In the genomic region with DNA sequence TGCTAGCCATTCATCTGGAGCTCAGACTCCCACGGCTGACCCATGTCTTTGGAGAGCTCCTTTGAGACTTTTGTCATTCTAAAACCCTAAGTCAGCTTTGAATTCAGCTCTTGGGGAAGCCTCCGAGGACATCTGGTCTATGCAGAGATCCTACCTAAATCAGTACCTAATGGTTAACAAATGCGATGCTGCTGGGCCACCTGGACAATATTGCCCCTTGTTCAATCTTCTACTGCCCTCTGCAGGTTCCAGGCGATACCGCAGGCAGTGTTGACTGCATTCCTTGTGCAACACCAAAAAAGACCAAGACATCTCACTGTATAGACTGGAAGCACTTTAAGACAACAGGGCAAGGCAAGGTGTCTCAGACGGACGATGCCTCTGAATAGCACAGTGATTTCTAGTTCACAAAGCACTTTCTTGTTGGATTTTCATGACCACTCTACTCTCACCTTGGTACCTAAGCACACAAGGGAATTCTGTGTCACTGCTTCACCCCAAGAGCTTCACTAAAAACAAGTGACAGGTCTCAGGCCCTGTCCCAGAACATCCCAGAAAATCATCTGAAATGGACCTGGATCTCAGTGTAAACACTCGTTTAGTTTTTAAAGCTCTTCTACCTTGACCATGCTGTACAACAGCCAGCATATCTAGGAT, we compare ENCODE assay signal across 8 cellular contexts.
A peak's percentile ranks its signal among the peaks of the same experiment; 100 is the strongest.
DNase-seq lines count a peak whose midpoint lies in the region; ATAC-seq, FAIRE-seq and TF ChIP-seq lines count a peak whose summit lies in the region.

No MANE protein-coding gene starts in this region.

- TF ChIP-seq EP300 in HepG2 (IDR thresholded peaks at IDR 0.05; ENCODE audit: low read depth in 2 of 2, low read length in 2 of 2) (no peak), HepG2 (CRISPR knock-in tag; IDR thresholded peaks at IDR 0.05; ENCODE audit: borderline replicate concordance) (no peak)

- no peaks in the 10 kb centered on the region for H4K20me1 ChIP-seq in HepG2 (ENCODE audit: insufficient read depth, low read length)

- H2AFZ ChIP-seq in HepG2 (ENCODE audit: low read length): no peak overlapping the region

- no peaks in the 10 kb centered on the region for H3K79me2 ChIP-seq in HepG2 (ENCODE audit: insufficient read depth, low read length)

- no TSS peak for BruUV-seq in HepG2 (replicated peaks; lab: Mats Ljungman, UMichigan)

- H3K27me3 Mint-ChIP-seq in chondrocyte (ENCODE audit: low read depth): peaks cover 7% of the 10 kb centered on the region

- no peak overlapping the region for H3K4me3 Mint-ChIP-seq in chondrocyte (ENCODE audit: unreplicated experiment)

- TF ChIP-seq CTCF in chondrocyte (IDR thresholded peaks at IDR 0.05) (peak; percentile 98), HepG2 (CRISPR knock-in tag; IDR thresholded peaks at IDR 0.05) (peak; percentile 95)

- H3K36me3 Mint-ChIP-seq in chondrocyte (ENCODE audit: low read depth): no peaks in the 10 kb centered on the region

- peak; percentile 96 for ATAC-seq in GM18511 (IDR thresholded peaks at IDR 0.05; ENCODE audit: unreplicated experiment)
- peak; percentile 73 for ATAC-seq in HG03097 (IDR thresholded peaks at IDR 0.05; ENCODE audit: low FRiP score, unreplicated experiment)
- ATAC-seq in HepG2: peak; percentile 93

- no peak overlapping the region for H3K4me3 ChIP-seq in HepG2 (replicated peaks in 1 of 3; ENCODE audit: insufficient read depth in 1 of 3, low read depth in 2 of 3, low read length in 3 of 3)

- no peaks in the 10 kb centered on the region for H3K36me3 ChIP-seq in HepG2 (replicated peaks in 1 of 2; ENCODE audit: control insufficient read depth in 1 of 2, insufficient read depth in 2 of 2, low read length in 2 of 2)

- in situ Hi-C loops in ACHN (cut with HindIII; ENCODE audit: low pct_ligation_motif_present, low pct_unique_long_range_greater_than_20kb, low sequenced_read_pairs): loop anchor here (25.0 kb wide), 1 partner anchor 171 kb away; no protein-coding TSS in a partner anchor
- in situ Hi-C loops in HepG2 (cut with HindIII; ENCODE audit: extremely low pct_ligation_motif_present, low pct_unique_long_range_greater_than_20kb): loop anchor here (5.0 to 25.0 kb wide), 3 partner anchors 471 to 1121 kb away; no protein-coding TSS in a partner anchor

- H3K27ac ChIP-seq in HepG2 (ENCODE audit: extremely low read length, insufficient read depth, low read length): no peak overlapping the region

- H3K9me3 ChIP-seq in HepG2 (ENCODE audit: low read length): no peaks in the 10 kb centered on the region

- DNase-seq in ACHN (peak; percentile 80), NCI-H2227 (lab: John Stamatoyannopoulos, UW; ENCODE audit: unreplicated experiment) (peak; percentile 82), chondrocyte (ENCODE audit: low spot score) (no peak), HepG2 (ENCODE audit: low spot score) (peak; percentile 66)
- peak; percentile 62 to 70 for DNase-seq in activated CD4-positive, alpha-beta T cell treated with anti-CD3 and anti-CD28 coated beads for 24 hours (ENCODE audit: low read depth in 2 of 2)
- peak; percentile 24 to 69 (median 41) for DNase-seq in stimulated activated CD4-positive, alpha-beta T cell treated with anti-CD3 and anti-CD28 coated beads, TNF-alpha, amount 100 ng/mL, for 1 hour (ENCODE audit: low read depth in 3 of 3, low spot score in 1 of 3)

- H3K4me2 ChIP-seq in HepG2 (ENCODE audit: low read depth, low read length): no peak overlapping the region

- H3K4me1 ChIP-seq in HepG2 (ENCODE audit: insufficient read depth, low read length): no peaks in the 10 kb centered on the region

- no peak overlapping the region for H3K27ac Mint-ChIP-seq in chondrocyte (ENCODE audit: unreplicated experiment)

- no peak for TF ChIP-seq POLR2A in HepG2 (IDR thresholded peaks at IDR 0.05; ENCODE audit: insufficient read depth in 1 of 2, low read depth in 2 of 2, low read length in 2 of 2)

- 1% methylated on average over 8 of the region's 8 CpGs for WGBS in HepG2 (ENCODE audit: low lambda C conversion rate)

- H3K4me1 Mint-ChIP-seq in chondrocyte (ENCODE audit: low read depth): peaks cover 34% of the 10 kb centered on the region

- intact Hi-C loops in HepG2 (cut with micrococcal nuclease; ENCODE audit: unreplicated experiment): loop anchor here (1.0 to 2.0 kb wide), 4 partner anchors 100 to 471 kb away; no protein-coding TSS in a partner anchor

- peak; percentile 93 for FAIRE-seq in HepG2 (lab: Jason Lieb, UNC)

- TF ChIP-seq RAD21 in HepG2 (CRISPR knock-in tag; IDR thresholded peaks at IDR 0.05): peak; percentile 86

- CTCF ChIA-PET in HepG2 (lab: Yijun Ruan, JAX; ENCODE audit: low intra/inter-chr PET ratio, low total read pairs): interaction anchor here (0.7 to 3.9 kb wide), 4 partner anchors 472 to 624 kb away, joined by 3 to 45 read pairs (median 21); no protein-coding TSS in a partner anchor

- no peaks in the 10 kb centered on the region for H3K9me3 Mint-ChIP-seq in chondrocyte (ENCODE audit: low read depth)

- H3K27me3 ChIP-seq in HepG2 (ENCODE audit: control insufficient read depth in 1 of 2, insufficient read depth in 2 of 2, low read length in 2 of 2): peaks cover 1 to 8% of the 10 kb centered on the region in 2 experiments; a peak in 4 of 5 replicates

- POLR2A ChIA-PET in HepG2 (lab: Yijun Ruan, JAX): no interaction called here

- no peak overlapping the region for H3K9ac ChIP-seq in HepG2 (ENCODE audit: insufficient read depth, low read depth, low read length)

TF ChIP-seq in HepG2, 621 proteins besides CTCF, POLR2A, EP300 and RAD21 (continues in another document):
- TF ChIP-seq AGO1 (IDR thresholded peaks at IDR 0.05; ENCODE audit: low read depth, low read length, poor library complexity, severe bottlenecking) (no peak), ZFP36L2 (CRISPR knock-in tag; IDR thresholded peaks at IDR 0.05) (no peak), ZNF503 (CRISPR knock-in tag; IDR thresholded peaks at IDR 0.05) (no peak), TAF15 (IDR thresholded peaks at IDR 0.05; ENCODE audit: low read depth, low read length, poor library complexity, severe bottlenecking) (no peak), ARID4A (CRISPR knock-in tag; IDR thresholded peaks at IDR 0.05; ENCODE audit: borderline replicate concordance) (no peak)
- TF ChIP-seq, protein P1, sequence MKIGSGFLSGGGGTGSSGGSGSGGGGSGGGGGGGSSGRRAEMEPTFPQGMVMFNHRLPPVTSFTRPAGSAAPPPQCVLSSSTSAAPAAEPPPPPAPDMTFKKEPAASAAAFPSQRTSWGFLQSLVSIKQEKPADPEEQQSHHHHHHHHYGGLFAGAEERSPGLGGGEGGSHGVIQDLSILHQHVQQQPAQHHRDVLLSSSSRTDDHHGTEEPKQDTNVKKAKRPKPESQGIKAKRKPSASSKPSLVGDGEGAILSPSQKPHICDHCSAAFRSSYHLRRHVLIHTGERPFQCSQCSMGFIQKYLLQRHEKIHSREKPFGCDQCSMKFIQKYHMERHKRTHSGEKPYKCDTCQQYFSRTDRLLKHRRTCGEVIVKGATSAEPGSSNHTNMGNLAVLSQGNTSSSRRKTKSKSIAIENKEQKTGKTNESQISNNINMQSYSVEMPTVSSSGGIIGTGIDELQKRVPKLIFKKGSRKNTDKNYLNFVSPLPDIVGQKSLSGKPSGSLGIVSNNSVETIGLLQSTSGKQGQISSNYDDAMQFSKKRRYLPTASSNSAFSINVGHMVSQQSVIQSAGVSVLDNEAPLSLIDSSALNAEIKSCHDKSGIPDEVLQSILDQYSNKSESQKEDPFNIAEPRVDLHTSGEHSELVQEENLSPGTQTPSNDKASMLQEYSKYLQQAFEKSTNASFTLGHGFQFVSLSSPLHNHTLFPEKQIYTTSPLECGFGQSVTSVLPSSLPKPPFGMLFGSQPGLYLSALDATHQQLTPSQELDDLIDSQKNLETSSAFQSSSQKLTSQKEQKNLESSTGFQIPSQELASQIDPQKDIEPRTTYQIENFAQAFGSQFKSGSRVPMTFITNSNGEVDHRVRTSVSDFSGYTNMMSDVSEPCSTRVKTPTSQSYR (CRISPR knock-in tag; IDR thresholded peaks at IDR 0.05; ENCODE audit: borderline replicate concordance): no peak
